8 cellular contexts compared by ENCODE assay signal in the genomic region with DNA sequence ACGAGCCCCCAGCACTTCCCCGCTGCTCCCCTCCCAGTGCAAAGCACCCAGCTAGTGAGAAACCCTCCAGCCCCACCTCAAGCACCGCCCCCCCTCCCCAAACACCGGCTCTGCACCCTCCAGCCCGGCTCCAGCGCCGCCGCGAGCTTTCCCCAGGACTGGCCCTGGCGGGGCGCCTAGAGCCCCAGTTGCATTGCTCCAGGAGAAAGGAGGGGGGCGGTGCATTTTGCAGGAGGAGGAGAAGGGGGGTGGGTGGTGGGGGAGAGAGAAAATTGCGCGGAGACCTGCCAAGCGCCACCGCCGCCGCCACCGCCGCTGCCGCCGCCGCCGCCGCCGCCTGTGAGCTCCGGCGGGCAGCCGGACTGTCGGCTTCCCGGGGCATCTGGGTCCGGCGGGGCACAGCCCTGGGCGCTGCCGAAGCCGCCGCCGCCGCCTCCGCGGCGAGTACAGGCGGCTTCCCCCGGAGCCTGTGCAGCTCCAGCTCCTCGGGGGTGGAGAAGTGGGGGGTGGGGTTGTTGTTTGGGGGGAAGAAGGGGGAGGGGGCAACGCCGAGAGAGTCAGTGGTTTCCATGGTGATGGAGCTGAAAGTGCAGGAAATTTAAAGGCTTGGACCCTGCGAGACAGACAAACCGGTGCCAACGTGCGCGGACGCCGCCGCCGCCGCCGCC. TPM values are rescaled to one million over a fixed set of nuclear protein-coding genes. Genes with fewer than 3 reads are reported as not detected.
DNase-seq lines count a peak whose midpoint lies in the region; ATAC-seq and TF ChIP-seq lines count a peak whose summit lies in the region.

A gene (plus strand): TSS at position 627 of the 668 bp plus-strand sequence. CDS start 525 bp downstream, outside the sequence.

- H4K5ac ChIP-seq in IMR-90 (ENCODE audit: low read depth, low read length): peak within 1 kb of the TSS; percentile 9; the same call in 1 of the 2 replicates

- DNase-seq in COLO668 (lab: John Stamatoyannopoulos, UW; ENCODE audit: unreplicated experiment): peak; percentile 39
- DNase-seq in IMR-90: peak; percentile 54
- DNase-seq in gastrocnemius medialis: peak; percentile 54 to 61
- DNase-seq in NCI-H2029 treated with DMSO at 0.1 percent for 48 hours (lab: John Stamatoyannopoulos, UW): no peak
- no peak for DNase-seq in HT-29 (ENCODE audit: low spot score)

- no peaks in the 10 kb centered on the region for H3K9me3 ChIP-seq in IMR-90 (ENCODE audit: control insufficient read depth, insufficient read depth, low read length)
- no peaks in the 10 kb centered on the region for H3K9me3 ChIP-seq in SU-DHL-6 (ENCODE audit: insufficient read depth, low read length)
- no peaks in the 10 kb centered on the region for H3K9me3 ChIP-seq in gastrocnemius medialis

- peak within 1 kb of the TSS; percentile 10 for H3K4ac ChIP-seq in IMR-90 (ENCODE audit: low read depth, low read length)

- H3K4me3 ChIP-seq in IMR-90 (ENCODE audit: insufficient read depth, low read depth, low read length): peak within 1 kb of the TSS; percentile 68
- H3K4me3 ChIP-seq in SU-DHL-6 (ENCODE audit: insufficient read depth, low read length, poor library complexity, severe bottlenecking): peak within 1 kb of the TSS; percentile 48
- peak within 1 kb of the TSS; percentile 48 for H3K4me3 ChIP-seq in iPS-11a (ENCODE audit: low read depth, low read length)
- peak within 1 kb of the TSS; percentile 58 to 89 (median 70) for H3K4me3 ChIP-seq in gastrocnemius medialis

- H2BK20ac ChIP-seq in IMR-90 (ENCODE audit: low read depth, low read length): peak within 1 kb of the TSS; percentile 34; the same call in 1 of the 2 replicates

- intact Hi-C loops in IMR-90 (cut with micrococcal nuclease): loop anchor here (1.0 to 10.0 kb wide), 7 partner anchors 86 to 748 kb away; a partner anchor contains a TSS
- intact Hi-C loops in gastrocnemius medialis (cut with DNase I; ENCODE audit: low total_unique reads): loop anchor here (2.0 to 10.0 kb wide), 5 partner anchors 92 to 1328 kb away; a partner anchor contains a TSS

- H3K4me1 ChIP-seq in IMR-90 (ENCODE audit: control insufficient read depth, insufficient read depth, low read length): peaks cover 11% of the 10 kb centered on the region
- H3K4me1 ChIP-seq in gastrocnemius medialis: peaks cover 15 to 31% of the 10 kb centered on the region in 2 donors

- H3K9me1 ChIP-seq in IMR-90 (ENCODE audit: insufficient read depth, low read length): no peaks in the 10 kb centered on the region

- WGBS in IMR-90 (ENCODE audit: extremely low coverage in 2 of 2, insufficient read length in 1 of 2), 2 experiments: 0% methylated on average over 3 of the region's 58 CpGs; no CpG with 5 or more reads in 1 of the 2 experiments

- no peak within 1 kb of the TSS; the same call in 1 of the 3 replicates for H2BK15ac ChIP-seq in IMR-90 (ENCODE audit: low read depth, low read length)

- H3K4me1 Mint-ChIP-seq in brain: peaks cover 35% of the 10 kb centered on the region

- H2BK5ac ChIP-seq in IMR-90 (ENCODE audit: low read depth, low read length, poor library complexity, severe bottlenecking): peak within 1 kb of the TSS; percentile 44

- peak within 1 kb of the TSS; percentile 57 for H3K27ac ChIP-seq in IMR-90 (ENCODE audit: insufficient read depth, low read length)
- no peak within 1 kb of the TSS for H3K27ac ChIP-seq in SU-DHL-6 (ENCODE audit: low read depth, low read length)
- H3K27ac ChIP-seq in gastrocnemius medialis: peak within 1 kb of the TSS; percentile 82 to 93 (median 83)

- no peaks in the 10 kb centered on the region for H3K36me3 ChIP-seq in IMR-90 (ENCODE audit: control insufficient read depth, insufficient read depth, low read length)
- no peaks in the 10 kb centered on the region for H3K36me3 ChIP-seq in SU-DHL-6 (ENCODE audit: low read length)
- no peaks in the 10 kb centered on the region for H3K36me3 ChIP-seq in gastrocnemius medialis

- no peak within 1 kb of the TSS for H3K14ac ChIP-seq in IMR-90 (replicated peaks; ENCODE audit: low read depth, low read length)

- H3K4me3 Mint-ChIP-seq in brain: peak within 1 kb of the TSS; percentile 87 to 92 (median 90)

- dilution Hi-C loops in IMR-90 (cut with HindIII; ENCODE audit: low sequenced_read_pairs, unreplicated experiment): no loop called here

- H3K79me1 ChIP-seq in IMR-90 (ENCODE audit: low read depth in 1 of 2, low read length in 2 of 2): 0 out of 4 replicates have a peak, but pooled peaks cover 0 to 10% of the 10 kb centered on the region in 2 experiments

- no peaks in the 10 kb centered on the region for H3K36me3 Mint-ChIP-seq in brain

- TF ChIP-seq RAD21 in IMR-90 (IDR thresholded peaks at IDR 0.05; ENCODE audit: low read length): no peak

- H3K18ac ChIP-seq in IMR-90 (ENCODE audit: low read depth, low read length): no peak within 1 kb of the TSS

- no peak for TF ChIP-seq POLR2A in IMR-90 (IDR thresholded peaks at IDR 0.05; ENCODE audit: low read depth, low read length)
- no peak for TF ChIP-seq POLR2A in gastrocnemius medialis (IDR thresholded peaks at IDR 0.05)

- CTCF ChIA-PET in IMR-90 (lab: Yijun Ruan, JAX): interaction anchor here (0.7 to 5.4 kb wide), 6 partner anchors 36 to 346 kb away, joined by 3 to 27 read pairs (median 3); no protein-coding TSS in a partner anchor

- peak within 1 kb of the TSS; percentile 25 for H4K91ac ChIP-seq in IMR-90 (ENCODE audit: insufficient read depth, low read depth, low read length)

- H4K20me1 ChIP-seq in IMR-90 (ENCODE audit: insufficient read depth, low read length) (no peaks in the 10 kb centered on the region), SU-DHL-6 (ENCODE audit: low read depth, low read length) (no peaks in the 10 kb centered on the region)

- H3K27me3 Mint-ChIP-seq in brain: peaks cover 38% of the 10 kb centered on the region

- no peak within 1 kb of the TSS for H2AK5ac ChIP-seq in IMR-90 (ENCODE audit: low read depth, low read length)

- peak within 1 kb of the TSS in 4 of 5 experiments; percentile 41 to 94 (median 91) for H3K27ac Mint-ChIP-seq in brain

- peak within 1 kb of the TSS; percentile 65 for H3K23ac ChIP-seq in IMR-90 (ENCODE audit: low read depth, low read length)

- H3K9ac ChIP-seq in IMR-90 (ENCODE audit: low read depth, low read length): peak within 1 kb of the TSS; percentile 76
- peak within 1 kb of the TSS; percentile 17; the same call in 1 of the 2 replicates for H3K9ac ChIP-seq in SU-DHL-6 (ENCODE audit: low read length)

- H3K4me2 ChIP-seq in IMR-90 (ENCODE audit: low read depth, low read length) (peak within 1 kb of the TSS; percentile 98), SU-DHL-6 (ENCODE audit: low read depth, low read length, poor library complexity, severe bottlenecking) (peak within 1 kb of the TSS; percentile 63)

- H2BK120ac ChIP-seq in IMR-90 (ENCODE audit: low read depth, low read length): peak within 1 kb of the TSS; percentile 73

- H3F3A ChIP-seq in SU-DHL-6 (ENCODE audit: insufficient read depth): no peaks in the 10 kb centered on the region

- peaks cover 28% of the 10 kb centered on the region for H3K27me3 ChIP-seq in IMR-90 (ENCODE audit: control insufficient read depth, insufficient read depth, low read length)
- no peaks in the 10 kb centered on the region for H3K27me3 ChIP-seq in SU-DHL-6 (ENCODE audit: low read length)
- peaks cover 0 to 5% (median 4%) of the 10 kb centered on the region in 3 donors for H3K27me3 ChIP-seq in gastrocnemius medialis

- no TSS peak for BruUV-seq in IMR-90 (replicated peaks; lab: Mats Ljungman, UMichigan)

- ATAC-seq in IMR-90 (ENCODE audit: low read depth) (peak; percentile 45), gastrocnemius medialis (peak; percentile 38 to 49)

- peak within 1 kb of the TSS; percentile 92 for H2AFZ ChIP-seq in IMR-90 (replicated peaks; ENCODE audit: low read length, poor library complexity)
- H2AFZ ChIP-seq in SU-DHL-6 (ENCODE audit: low read depth, low read length, severe bottlenecking): peak within 1 kb of the TSS; percentile 24

- H3K56ac ChIP-seq in IMR-90 (ENCODE audit: extremely low read depth, insufficient read depth, low read length): no peak within 1 kb of the TSS; the same call in 1 of the 2 replicates

- H3K9me3 Mint-ChIP-seq in brain: no peaks in the 10 kb centered on the region

- in situ Hi-C loops in IMR-90 (cut with MboI; ENCODE audit: low sequenced_read_pairs): loop anchor here (5.0 to 25.0 kb wide), 3 partner anchors 119 to 344 kb away; no protein-coding TSS in a partner anchor
- in situ Hi-C loops in gastrocnemius medialis (cut with MboI; ENCODE audit: low sequenced_read_pairs in 4 of 4): loop anchor here in 2 of 4 donors (5.0 to 25.0 kb wide), 3 partner anchors 122 to 369 kb away; a partner anchor contains a TSS

- H2AK9ac ChIP-seq in IMR-90 (replicated peaks; ENCODE audit: low read depth, low read length, poor library complexity): peak within 1 kb of the TSS; percentile 84

- H3K9me2 ChIP-seq in SU-DHL-6 (replicated peaks; ENCODE audit: insufficient read depth, low read length): no peaks in the 10 kb centered on the region

- no peaks in the 10 kb centered on the region for H3K79me2 ChIP-seq in SU-DHL-6 (ENCODE audit: insufficient read depth, low read length)

- POLR2A ChIA-PET in IMR-90 (lab: Charles Lee; ENCODE audit: unreplicated experiment): interaction anchor here (0.6 kb wide), 2 partner anchors 98 to 241 kb away, joined by 4 to 15 read pairs; no protein-coding TSS in a partner anchor

- TF ChIP-seq CTCF in IMR-90 (conservative IDR thresholded peaks at IDR 0.05; ENCODE audit: low read depth, low read length): no peak
- TF ChIP-seq CTCF in SU-DHL-6 (IDR thresholded peaks at IDR 0.05; ENCODE audit: insufficient read depth, low read length, poor library complexity, severe bottlenecking): no peak
- TF ChIP-seq CTCF in brain (conservative IDR thresholded peaks at IDR 0.05): no peak
- TF ChIP-seq CTCF in gastrocnemius medialis (IDR thresholded peaks at IDR 0.05 in 4 of 5, conservative IDR thresholded peaks at IDR 0.05 in 1 of 5): no peak

- peak within 1 kb of the TSS in 1 of 2 experiments; percentile 35; a peak in 1 of 4 replicates for H4K8ac ChIP-seq in IMR-90 (ENCODE audit: low read depth in 2 of 2, low read length in 2 of 2)

TF ChIP-seq in IMR-90, 13 proteins besides CTCF, POLR2A, EP300 and RAD21:
- TF ChIP-seq CHD1 (IDR thresholded peaks at IDR 0.05; ENCODE audit: low read depth, low read length) (no peak), MAZ (IDR thresholded peaks at IDR 0.05; ENCODE audit: borderline replicate concordance, low read depth, low read length) (0 out of 2 replicates have a peak, but pooled peaks have one; percentile 1)

RNA-seq across cellular contexts. Expression of the gene that starts here (rescaled TPM):
- total RNA-seq in IMR-90 (2012; rRNA removed) (11.7 and 13.1 TPM in 2 replicates), gastrocnemius medialis (1 to 10 TPM; 2.9 to 6.7 (median 3.1) TPM)
- polyA plus RNA-seq in IMR-90 (2012; rRNA removed) (13.1 and 16.3 TPM in 2 replicates), brain (ENCODE audit: insufficient read depth, low read depth, low replicate concordance) (0.66 TPM)
- polyA plus RNA-seq in IMR-90 (2012; cell fraction: cytosol; rRNA removed): 13.5 and 24.3 TPM in 2 replicates
- polyA plus RNA-seq in IMR-90 (2012; cell fraction: nucleus; rRNA removed; ENCODE audit: low replicate concordance): 4.8 and 13.7 TPM in 2 replicates
- not detected in 2 replicates for total RNA-seq in HT-29 (2014; rRNA removed; shearing (Covaris generic))

Comparison
In these comparisons a context has a peak if more than half of its experiments do, and no peak if none do; other contexts are left out.
1. DNase-seq: peak in COLO668 (single experiment), IMR-90 (single experiment) and gastrocnemius medialis (2 of 2); none in NCI-H2029 treated with DMSO at 0.1 percent for 48 hours (single experiment) and HT-29 (single experiment).
2. Peak in every context shown above with its lines, with median percentiles within 50 percentile points of each other: H3K4me3 ChIP-seq.